Comparison of ENCODE assay signal across 23 cellular contexts in the genomic region with DNA sequence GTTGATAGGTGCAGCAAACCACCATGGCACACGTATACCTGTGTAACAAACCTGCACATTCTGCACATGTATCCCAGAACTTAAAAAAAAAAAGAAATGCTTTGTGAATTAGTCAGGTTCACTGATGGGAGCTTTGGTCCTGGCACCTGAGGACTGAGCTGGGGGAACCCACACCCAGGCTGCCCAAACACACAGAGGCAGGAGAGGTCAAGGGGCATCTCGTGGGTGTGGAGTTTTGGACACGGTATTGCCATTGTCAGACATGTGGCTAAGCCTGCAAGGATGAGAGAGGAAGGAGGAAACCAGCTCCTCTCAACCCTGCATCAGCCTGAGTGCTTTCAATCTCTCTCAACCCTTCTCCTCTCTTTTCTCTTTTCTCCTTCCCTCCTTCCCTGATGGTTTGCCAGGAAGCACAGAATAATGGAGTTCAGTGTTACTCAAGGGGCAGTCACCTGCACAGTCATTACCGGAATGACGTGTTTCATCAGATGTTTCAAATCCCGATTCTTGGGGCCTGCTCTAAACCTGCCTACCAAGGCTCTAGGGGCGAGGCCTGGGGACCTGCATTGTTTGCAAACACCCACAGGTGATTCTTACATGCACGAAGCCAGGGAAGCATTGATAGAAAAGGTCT.
DNase-seq lines count a peak whose midpoint lies in the region; ATAC-seq and TF ChIP-seq lines count a peak whose summit lies in the region.
"Had no signal": no experiment of that assay in that cellular context is flagged by ENCODE, and none has a peak within 500 bp of the region (broad histone marks: within the 10 kb centered on the region; RNA-seq: fewer than 3 reads in every experiment).

No MANE protein-coding gene starts in this region.

- no peak overlapping the region for H3K4me3 Mint-ChIP-seq in activated naive CD8-positive, alpha-beta T cell
- H3K4me3 Mint-ChIP-seq in activated naive CD8-positive, alpha-beta T cell treated with anti-CD3 and anti-CD28 coated beads for 36 hours = no peak overlapping the region
- H3K4me3 Mint-ChIP-seq in stimulated activated memory B cell treated with anti-CD40 and anti-IgM and Interleukin-4, amounts not matched to agents 10 μg/mL and 1 μg/mL and 100 μg/mL, for 72 hours = no peak overlapping the region
- H3K4me3 Mint-ChIP-seq: activated CD4-positive, alpha-beta T cell treated with anti-CD3 and anti-CD28 coated beads, Interleukin-2, amount 10 ng/mL, durations not matched to agents 7 days and 5 days; naive thymus-derived CD8-positive, alpha-beta T cell; stimulated activated naive CD8-positive, alpha-beta T cell treated with anti-CD3 and anti-CD28 coated beads, Interleukin-15, amount 100 ng/mL, for 72 hours had no signal

- intact Hi-C loops in PC-3 (cut with micrococcal nuclease) = no loop called here

- CTCF ChIA-PET in PC-3 (lab: Charles Lee) = no interaction called here

- in situ Hi-C loops in GM13977 (cut with MboI; ENCODE audit: low pct_unique_long_range_greater_than_20kb, low sequenced_read_pairs, unreplicated experiment) = no loop called here

- no peak for DNase-seq in activated naive CD8-positive, alpha-beta T cell treated with anti-CD3 and anti-CD28 coated beads for 36 hours
- peak; percentile 78 for DNase-seq in PC-3
- no peak for DNase-seq in stimulated activated CD4-positive, alpha-beta T cell treated with anti-CD3 and anti-CD28 coated beads, Interleukin-2, amount 100 ng/mL, for 24 hours
- DNase-seq in Ammon's horn (ENCODE audit: low spot score) = no peak
- no peak for DNase-seq in GM13977 (ENCODE audit: low spot score)
- DNase-seq: activated CD4-positive, alpha-beta T cell treated with anti-CD3 and anti-CD28 coated beads, Interleukin-2, amount 10 ng/mL, durations not matched to agents 7 days and 5 days; activated naive CD4-positive, alpha-beta T cell treated with anti-CD3 and anti-CD28 coated beads, Interleukin-2, amount 50 U/mL, for 16 hours; DMS53; hippocampal formation; islet precursor cell; mesenchymal stem cell; naive thymus-derived CD8-positive, alpha-beta T cell; NCI-H1092 treated with DMSO at 0.1 percent for 48 hours; NCI-H2081 treated with DMSO at 0.1 percent for 48 hours; NCI-H510A treated with DMSO at 0.1 percent for 48 hours; stimulated activated naive CD8-positive, alpha-beta T cell treated with anti-CD3 and anti-CD28 coated beads, Interleukin-15, amount 100 ng/mL, for 72 hours; upper lobe of left lung had no signal

- no peaks in the 10 kb centered on the region for H3F3A ChIP-seq in PC-3 (ENCODE audit: low read length, unreplicated experiment)

- no peaks in the 10 kb centered on the region for H4K20me1 ChIP-seq in PC-3 (ENCODE audit: low read length)

- peaks cover 59% of the 10 kb centered on the region for H3K4me1 Mint-ChIP-seq in activated naive CD8-positive, alpha-beta T cell (ENCODE audit: low read depth)
- H3K4me1 Mint-ChIP-seq in activated naive CD8-positive, alpha-beta T cell treated with anti-CD3 and anti-CD28 coated beads for 36 hours = peaks cover 58% of the 10 kb centered on the region
- H3K4me1 Mint-ChIP-seq in stimulated activated memory B cell treated with anti-CD40 and anti-IgM and Interleukin-4, amounts not matched to agents 10 μg/mL and 1 μg/mL and 100 μg/mL, for 72 hours = peaks cover 53% of the 10 kb centered on the region

- H3K4me1 ChIP-seq in PC-3 (ENCODE audit: insufficient read depth, low read length) = peaks cover 40% of the 10 kb centered on the region

- H3K4me3 ChIP-seq in PC-3 (ENCODE audit: low read length) = no peak overlapping the region
- H3K4me3 ChIP-seq: upper lobe of left lung had no signal

- H3K36me3 Mint-ChIP-seq in activated naive CD8-positive, alpha-beta T cell = peaks cover 38% of the 10 kb centered on the region
- H3K36me3 Mint-ChIP-seq in activated naive CD8-positive, alpha-beta T cell treated with anti-CD3 and anti-CD28 coated beads for 36 hours = peaks cover 48% of the 10 kb centered on the region
- H3K36me3 Mint-ChIP-seq in stimulated activated memory B cell treated with anti-CD40 and anti-IgM and Interleukin-4, amounts not matched to agents 10 μg/mL and 1 μg/mL and 100 μg/mL, for 72 hours = peaks cover 28% of the 10 kb centered on the region

- H3K27ac Mint-ChIP-seq in activated naive CD8-positive, alpha-beta T cell = peak overlapping the region; percentile 24
- no peak overlapping the region for H3K27ac Mint-ChIP-seq in activated naive CD8-positive, alpha-beta T cell treated with anti-CD3 and anti-CD28 coated beads for 36 hours
- H3K27ac Mint-ChIP-seq in stimulated activated memory B cell treated with anti-CD40 and anti-IgM and Interleukin-4, amounts not matched to agents 10 μg/mL and 1 μg/mL and 100 μg/mL, for 72 hours = peak overlapping the region; percentile 65

- peak overlapping the region; percentile 44 for H3K9ac ChIP-seq in PC-3 (ENCODE audit: low read length)
- H3K9ac ChIP-seq: KMS-11 had no signal

- H2AFZ ChIP-seq in PC-3 (ENCODE audit: low read length) = peak overlapping the region; percentile 56

- no TSS peak for BruUV-seq in PC-3 (replicated peaks; lab: Mats Ljungman, UMichigan)

- peak overlapping the region; percentile 87 for H3K27ac ChIP-seq in PC-3 (ENCODE audit: low read length)
- H3K27ac ChIP-seq: C4-2B, KMS-11 had no signal

- no peaks in the 10 kb centered on the region for H3K27me3 ChIP-seq in PC-3 (ENCODE audit: low read length)
- H3K27me3 ChIP-seq: upper lobe of left lung had no signal

- no peaks in the 10 kb centered on the region for H3K79me2 ChIP-seq in PC-3 (ENCODE audit: low read length)

- ATAC-seq in PC-3 (peak; percentile 68), esophagus mucosa (peak; percentile 42)
- no peak for ATAC-seq in stimulated activated memory B cell treated with anti-CD40 and anti-IgM and Interleukin-4, amounts not matched to agents 10 μg/mL and 1 μg/mL and 100 μg/mL, for 72 hours
- ATAC-seq: naive thymus-derived CD8-positive, alpha-beta T cell; Right ventricle myocardium inferior; stimulated activated naive CD8-positive, alpha-beta T cell treated with anti-CD3 and anti-CD28 coated beads, Interleukin-15, amount 100 ng/mL, for 72 hours had no signal

- H3K9me3 ChIP-seq in PC-3 (ENCODE audit: low read length) = no peaks in the 10 kb centered on the region
- H3K9me3 ChIP-seq: upper lobe of left lung had no signal

- H3K36me3 ChIP-seq in PC-3 (ENCODE audit: low read depth, low read length) = no peaks in the 10 kb centered on the region
- H3K36me3 ChIP-seq: upper lobe of left lung had no signal

- no peaks in the 10 kb centered on the region for H3K27me3 Mint-ChIP-seq in activated naive CD8-positive, alpha-beta T cell
- H3K27me3 Mint-ChIP-seq in activated naive CD8-positive, alpha-beta T cell treated with anti-CD3 and anti-CD28 coated beads for 36 hours = no peaks in the 10 kb centered on the region
- H3K27me3 Mint-ChIP-seq in stimulated activated memory B cell treated with anti-CD40 and anti-IgM and Interleukin-4, amounts not matched to agents 10 μg/mL and 1 μg/mL and 100 μg/mL, for 72 hours = no peaks in the 10 kb centered on the region
- H3K27me3 Mint-ChIP-seq: activated CD4-positive, alpha-beta T cell treated with anti-CD3 and anti-CD28 coated beads, Interleukin-2, amount 10 ng/mL, durations not matched to agents 7 days and 5 days; naive thymus-derived CD8-positive, alpha-beta T cell; stimulated activated naive CD8-positive, alpha-beta T cell treated with anti-CD3 and anti-CD28 coated beads, Interleukin-15, amount 100 ng/mL, for 72 hours had no signal

- TF ChIP-seq CTCF in PC-3 (conservative IDR thresholded peaks at IDR 0.05; ENCODE audit: low read depth, low read length) (no peak), GM13977 (IDR thresholded peaks at IDR 0.05; ENCODE audit: extremely low read depth, insufficient read depth, missing control alignments) (no peak)

- peak overlapping the region; percentile 45 for H3K4me2 ChIP-seq in PC-3 (ENCODE audit: low read length)
- H3K4me2 ChIP-seq: KMS-11 had no signal

- POLR2A ChIA-PET in PC-3 (lab: Charles Lee; ENCODE audit: unreplicated experiment) = interaction anchor here (0.8 kb wide), 1 partner anchor 90 kb away, joined by 11 read pairs; a partner anchor contains a TSS

- no peaks in the 10 kb centered on the region for H3K9me3 Mint-ChIP-seq in activated naive CD8-positive, alpha-beta T cell (ENCODE audit: low read depth)
- H3K9me3 Mint-ChIP-seq in activated naive CD8-positive, alpha-beta T cell treated with anti-CD3 and anti-CD28 coated beads for 36 hours = peaks cover 3% of the 10 kb centered on the region
- H3K9me3 Mint-ChIP-seq in stimulated activated memory B cell treated with anti-CD40 and anti-IgM and Interleukin-4, amounts not matched to agents 10 μg/mL and 1 μg/mL and 100 μg/mL, for 72 hours = no peaks in the 10 kb centered on the region
- H3K9me3 Mint-ChIP-seq: naive thymus-derived CD8-positive, alpha-beta T cell had no signal

- no peaks in the 10 kb centered on the region for H3K9me2 ChIP-seq in PC-3 (replicated peaks; ENCODE audit: low read length)
